8 cellular contexts compared by ENCODE assay signal in genomic region chr11:118910309-118911112, GRCh38. TPM values are rescaled to one million over a fixed set of nuclear protein-coding genes. Genes with fewer than 3 reads are reported as not detected.
DNase-seq lines count a peak whose midpoint lies in the region; ATAC-seq and TF ChIP-seq lines count a peak whose summit lies in the region.

No MANE protein-coding gene starts in this region.

- peak overlapping the region; percentile 91 for H3K4me2 ChIP-seq in hepatocyte

- H3K9me2 ChIP-seq in hepatocyte (replicated peaks; ENCODE audit: insufficient read depth) = no peaks in the 10 kb centered on the region

- intact Hi-C loops in ascending aorta (cut with DNase I) = loop anchor here (1.0 kb wide), 1 partner anchor 11 kb away; no protein-coding TSS in a partner anchor

- H3K79me2 ChIP-seq in hepatocyte = peaks cover 79% of the 10 kb centered on the region

- H3K9me3 ChIP-seq in RWPE2 (ENCODE audit: severe bottlenecking) (no peaks in the 10 kb centered on the region), ascending aorta (no peaks in the 10 kb centered on the region), hepatocyte (ENCODE audit: low read depth) (no peaks in the 10 kb centered on the region)

- no peak overlapping the region for H2AFZ ChIP-seq in hepatocyte

- H3K27me3 ChIP-seq in RWPE2 (ENCODE audit: insufficient read depth, poor library complexity, severe bottlenecking) (no peaks in the 10 kb centered on the region), ascending aorta (no peaks in the 10 kb centered on the region), hepatocyte (no peaks in the 10 kb centered on the region)

- H3K4me1 ChIP-seq in RWPE2 (ENCODE audit: insufficient read depth, poor library complexity, severe bottlenecking) (peaks cover 49% of the 10 kb centered on the region), ascending aorta (peaks cover 43 to 75% of the 10 kb centered on the region in 2 donors), hepatocyte (ENCODE audit: insufficient read depth) (peaks cover 78% of the 10 kb centered on the region)

- peaks cover 41% of the 10 kb centered on the region for H3K36me3 ChIP-seq in RWPE2 (ENCODE audit: low read depth)
- H3K36me3 ChIP-seq in ascending aorta = peaks cover 15 to 22% of the 10 kb centered on the region in 2 donors
- H3K36me3 ChIP-seq in hepatocyte (replicated peaks; ENCODE audit: insufficient read depth, low read depth) = no peaks in the 10 kb centered on the region

- H3K27ac ChIP-seq in RWPE2 (ENCODE audit: poor library complexity, severe bottlenecking) (peak overlapping the region; percentile 100), ascending aorta (peak overlapping the region; percentile 97), hepatocyte (peak overlapping the region; percentile 99)

- H3K4me3 ChIP-seq in RWPE2 (ENCODE audit: severe bottlenecking) (peak overlapping the region; percentile 25), ascending aorta (peak overlapping the region; percentile 52 to 67), hepatocyte (peak overlapping the region; percentile 27)

- 4% methylated on average over 43 of the region's 67 CpGs for WGBS in hepatocyte (ENCODE audit: low lambda C conversion rate, missing lambda C conversion rate)

- TF ChIP-seq CTCF in RWPE2 (IDR thresholded peaks at IDR 0.05; ENCODE audit: poor library complexity, severe bottlenecking) (no peak), ascending aorta (IDR thresholded peaks at IDR 0.05) (no peak), hepatocyte (IDR thresholded peaks at IDR 0.05; ENCODE audit: poor library complexity) (no peak)

- ATAC-seq in RWPE2 (ENCODE audit: low read depth) = peak; percentile 27
- ATAC-seq in GM21717 (IDR thresholded peaks at IDR 0.05; ENCODE audit: unreplicated experiment) = no peak

- peak; percentile 86 for DNase-seq in Daoy (ENCODE audit: low read depth)
- DNase-seq in RWPE2 (ENCODE audit: low spot score) = peak; percentile 90
- peak in 1 of 2 donors; percentile 88 for DNase-seq in ascending aorta (ENCODE audit: low spot score in 2 of 2)
- DNase-seq in hepatocyte (ENCODE audit: low spot score) = peak; percentile 93
- peak; percentile 77 for DNase-seq in renal cortical epithelial cell (ENCODE audit: low read depth)
- no peak for DNase-seq in NCI-H1105 (lab: John Stamatoyannopoulos, UW)
- DNase-seq in DMS153 (lab: John Stamatoyannopoulos, UW) = no peak

- H4K20me1 ChIP-seq in hepatocyte (ENCODE audit: insufficient read depth, poor library complexity, severe bottlenecking) = peaks cover 12% of the 10 kb centered on the region

RNA-seq across cellular contexts. Expression of gene BCL9L, which starts 15.2 kb away (rescaled TPM):
- 3.9 and 5.4 TPM in 2 replicates for total RNA-seq in Daoy (2014; rRNA removed; shearing (Covaris generic))
- total RNA-seq in ascending aorta (46.5 TPM), hepatocyte (7.8 and 25.3 TPM in 2 replicates), renal cortical epithelial cell (22.6 and 44.8 TPM in 2 replicates)
- 18.0 and 18.1 TPM in 2 replicates for polyA plus RNA-seq in hepatocyte

RNA-seq across cellular contexts. Expression of gene CXCR5, which starts 26.8 kb away (rescaled TPM):
- not detected in 2 replicates for total RNA-seq in Daoy (2014; rRNA removed; shearing (Covaris generic))
- not detected for total RNA-seq in ascending aorta
- total RNA-seq in hepatocyte = not detected in 2 replicates
- 0.11 and 0.29 TPM in 2 replicates for polyA plus RNA-seq in hepatocyte
- total RNA-seq in renal cortical epithelial cell = not detected in 2 replicates

RNA-seq across cellular contexts. Expression of gene UPK2, which starts 45.6 kb away (rescaled TPM):
- not detected in 2 replicates for total RNA-seq in Daoy (2014; rRNA removed; shearing (Covaris generic))
- total RNA-seq in ascending aorta (not detected), hepatocyte (2.2 and 3.6 TPM in 2 replicates), renal cortical epithelial cell (0.10 TPM in 1 of 2 replicates, not detected in the other)
- 55.3 and 101 TPM in 2 replicates for polyA plus RNA-seq in hepatocyte

Comparison
In these comparisons a context has a peak if more than half of its experiments do, and no peak if none do; other contexts are left out.
1. DNase-seq: peak in Daoy (single experiment), RWPE2 (single experiment), hepatocyte (single experiment) and renal cortical epithelial cell (single experiment); none in NCI-H1105 (single experiment) and DMS153 (single experiment).
2. Peak in every context shown above with its lines, with median percentiles within 50 percentile points of each other: H3K27ac ChIP-seq and H3K4me3 ChIP-seq.